In genomic region chr16:50602531-50603205, GRCh38 we compare ENCODE assay signal across 11 cellular contexts. TPM values are rescaled to one million over a fixed set of nuclear protein-coding genes. Genes with fewer than 3 reads are reported as not detected.
A peak's percentile ranks its signal among the peaks of the same experiment; 100 is the strongest.
DNase-seq lines count a peak whose midpoint lies in the region; ATAC-seq and TF ChIP-seq lines count a peak whose summit lies in the region.
"Had no signal": no experiment of that assay in that cellular context is flagged by ENCODE, and none has a peak within 500 bp of the region (broad histone marks: within the 10 kb centered on the region; RNA-seq: fewer than 3 reads in every experiment).

No MANE protein-coding gene starts in this region.

- ATAC-seq in Right ventricle myocardium superior (ENCODE audit: poor library complexity) (no peak), GM21529 (IDR thresholded peaks at IDR 0.05; ENCODE audit: unreplicated experiment) (no peak), HG02623 (IDR thresholded peaks at IDR 0.05; ENCODE audit: unreplicated experiment) (no peak)
- ATAC-seq in activated naive CD8-positive, alpha-beta T cell treated with anti-CD3 and anti-CD28 coated beads, Interleukin-2, amount 50 U/mL, for 24 hours: no peak

- H3K4me1 Mint-ChIP-seq in activated naive CD8-positive, alpha-beta T cell treated with anti-CD3 and anti-CD28 coated beads, Interleukin-2, amount 50 U/mL, for 24 hours: peaks cover 43% of the 10 kb centered on the region
- H3K4me1 Mint-ChIP-seq: B cell had no signal

- DNase-seq in left ventricle myocardium inferior (no peak), Right ventricle myocardium superior (no peak), KG1 (lab: John Stamatoyannopoulos, UW) (no peak)
- peak; percentile 13 for DNase-seq in activated naive CD8-positive, alpha-beta T cell treated with anti-CD3 and anti-CD28 coated beads, Interleukin-2, amount 50 U/mL, for 24 hours
- DNase-seq: foreskin melanocyte, NCI-H345 had no signal

- H3K9me3 ChIP-seq in left ventricle myocardium inferior (replicated peaks) (no peaks in the 10 kb centered on the region), muscle layer of colon (ENCODE audit: low read length) (no peaks in the 10 kb centered on the region)

- intact Hi-C loops in left ventricle myocardium inferior (cut with micrococcal nuclease) (no loop called here), Right ventricle myocardium superior (cut with DNase I) (no loop called here)

- no peak overlapping the region for H3K27ac Mint-ChIP-seq in activated naive CD8-positive, alpha-beta T cell treated with anti-CD3 and anti-CD28 coated beads, Interleukin-2, amount 50 U/mL, for 24 hours
- H3K27ac Mint-ChIP-seq: B cell had no signal

- H3K4me1 ChIP-seq in left ventricle myocardium inferior (peaks cover 36% of the 10 kb centered on the region), muscle layer of colon (ENCODE audit: insufficient read depth, low read length) (peaks cover 93% of the 10 kb centered on the region), urinary bladder (ENCODE audit: insufficient read depth) (no peaks in the 10 kb centered on the region)

- H3K27me3 ChIP-seq in left ventricle myocardium inferior (ENCODE audit: low read depth): no peaks in the 10 kb centered on the region
- H3K27me3 ChIP-seq in muscle layer of colon (ENCODE audit: control insufficient read depth in 1 of 2, insufficient read depth in 2 of 2, low read length in 2 of 2): no peaks in the 10 kb centered on the region

- H3K36me3 ChIP-seq in left ventricle myocardium inferior: no peaks in the 10 kb centered on the region
- no peaks in the 10 kb centered on the region for H3K36me3 ChIP-seq in muscle layer of colon (ENCODE audit: insufficient read depth, low read length)
- H3K36me3 ChIP-seq in urinary bladder (ENCODE audit: insufficient read depth): no peaks in the 10 kb centered on the region

- no peak overlapping the region for H3K4me3 ChIP-seq in left ventricle myocardium inferior
- H3K4me3 ChIP-seq in muscle layer of colon (ENCODE audit: low read depth in 1 of 2, low read length in 2 of 2): peak overlapping the region in 1 of 2 donors; percentile 3
- H3K4me3 ChIP-seq in urinary bladder (ENCODE audit: low read depth, low read length): no peak overlapping the region

- H3K9ac ChIP-seq in muscle layer of colon (ENCODE audit: low read length): peak overlapping the region; percentile 62

- H3K27ac ChIP-seq in left ventricle myocardium inferior (replicated peaks): peak overlapping the region; percentile 20
- peak overlapping the region; percentile 99 for H3K27ac ChIP-seq in muscle layer of colon (ENCODE audit: low read depth, low read length)
- peak overlapping the region; percentile 46 for H3K27ac ChIP-seq in urinary bladder (ENCODE audit: low read depth)

- H3K36me3 Mint-ChIP-seq in activated naive CD8-positive, alpha-beta T cell treated with anti-CD3 and anti-CD28 coated beads, Interleukin-2, amount 50 U/mL, for 24 hours (ENCODE audit: low read depth): no peaks in the 10 kb centered on the region

- H3K4me3 Mint-ChIP-seq in activated naive CD8-positive, alpha-beta T cell treated with anti-CD3 and anti-CD28 coated beads, Interleukin-2, amount 50 U/mL, for 24 hours: no peak overlapping the region
- H3K4me3 Mint-ChIP-seq: B cell had no signal

- WGBS in urinary bladder: 53% methylated on average over 14 of the region's 14 CpGs

- H3K27me3 Mint-ChIP-seq in activated naive CD8-positive, alpha-beta T cell treated with anti-CD3 and anti-CD28 coated beads, Interleukin-2, amount 50 U/mL, for 24 hours: no peaks in the 10 kb centered on the region
- H3K27me3 Mint-ChIP-seq: B cell had no signal

- no peak for TF ChIP-seq CTCF in left ventricle myocardium inferior (IDR thresholded peaks at IDR 0.05; ENCODE audit: borderline replicate concordance)

- no peaks in the 10 kb centered on the region for H3K9me3 Mint-ChIP-seq in activated naive CD8-positive, alpha-beta T cell treated with anti-CD3 and anti-CD28 coated beads, Interleukin-2, amount 50 U/mL, for 24 hours

RNA-seq across cellular contexts. Expression of gene NKD1, which starts 54.5 kb away (rescaled TPM):
- total RNA-seq in left ventricle myocardium inferior: 1.5 TPM
- 0.16 TPM for total RNA-seq in Right ventricle myocardium superior
- 6.2 TPM for total RNA-seq in urinary bladder
- 5.9 TPM for polyA plus RNA-seq in urinary bladder

Comparison
In these comparisons a context has a peak if more than half of its experiments do, and no peak if none do; other contexts are left out.
1. H3K27ac ChIP-seq: peak in every context shown above with its lines; median percentile 99 in muscle layer of colon; 46 in urinary bladder; 20 in left ventricle myocardium inferior.